ENCODE assay signal across 27 cellular contexts in genomic region chr7:5173490-5173889, GRCh38.
"Had no signal": no experiment of that assay in that cellular context is flagged by ENCODE, and none has a peak within 500 bp of the region (broad histone marks: within the 10 kb centered on the region; RNA-seq: fewer than 3 reads in every experiment).

No MANE protein-coding gene starts in this region.

- DNase-seq: activated CD4-positive, alpha-beta T cell treated with anti-CD3 and anti-CD28 coated beads for 4 hours; activated CD4-positive, alpha-beta T cell treated with anti-CD3 and anti-CD28 coated beads, Interleukin-2, amount 50 U/mL, for 4 hours; activated CD8-positive, alpha-beta memory T cell treated with anti-CD3 and anti-CD28 coated beads, Interleukin-2, amount 50 U/mL, for 48 hours; activated CD8-positive, alpha-beta T cell treated with anti-CD3 and anti-CD28 coated beads, Interleukin-2, amount 10 ng/mL, durations not matched to agents 7 days and 5 days; activated naive CD4-positive, alpha-beta T cell treated with Interleukin-2 at 50 U/mL for 16 hours; activated naive CD8-positive, alpha-beta T cell treated with anti-CD3 and anti-CD28 coated beads, Interleukin-2, amount 50 U/mL, for 24 hours; activated T-cell treated with anti-CD3 and anti-CD28 coated beads, Interleukin-2, amount 50 U/mL, for 1 hour; amniotic stem cell; body of pancreas; central memory CD4-positive, alpha-beta T cell; Kasumi-1; MV-4-11; NCI-H1436; NCI-H187; NCI-H2081; NCI-H446; NCI-H524; NCI-H774; NK-92 treated with Interleukin-12 subunit alpha and Interleukin-12 subunit beta, amount 100 ng/mL, for 24 hours; Peyer's patch had no signal

- H3K36me3 ChIP-seq: ascending aorta, Peyer's patch, SJSA1 had no signal

- H3K27ac ChIP-seq: ascending aorta, body of pancreas, coronary artery, Peyer's patch, RWPE1, SJSA1 had no signal

- ATAC-seq: activated CD4-positive, CD25-positive, alpha-beta regulatory T cell treated with anti-CD3 and anti-CD28 coated beads, Interleukin-2, amount 50 U/mL, for 24 hours; activated CD8-positive, alpha-beta T cell treated with anti-CD3 and anti-CD28 coated beads, Interleukin-2, amount 10 ng/mL, durations not matched to agents 7 days and 5 days; activated naive CD4-positive, alpha-beta T cell treated with anti-CD3 and anti-CD28 coated beads, Interleukin-2, amount 50 U/mL, for 72 hours; activated naive CD8-positive, alpha-beta T cell treated with anti-CD3 and anti-CD28 coated beads, Interleukin-2, amount 50 U/mL, for 24 hours; body of pancreas had no signal

- H3K9me3 ChIP-seq: ascending aorta, body of pancreas, Peyer's patch, SJSA1 had no signal

- H3K4me1 ChIP-seq: Peyer's patch had no signal

- FAIRE-seq: bronchial epithelial cell had no signal

- H3K4me3 ChIP-seq: ascending aorta, body of pancreas, coronary artery, Peyer's patch, SJSA1 had no signal

- H3K27me3 ChIP-seq: ascending aorta, body of pancreas, Peyer's patch, SJSA1 had no signal
